8 cellular contexts compared by ENCODE assay signal in the genomic region with DNA sequence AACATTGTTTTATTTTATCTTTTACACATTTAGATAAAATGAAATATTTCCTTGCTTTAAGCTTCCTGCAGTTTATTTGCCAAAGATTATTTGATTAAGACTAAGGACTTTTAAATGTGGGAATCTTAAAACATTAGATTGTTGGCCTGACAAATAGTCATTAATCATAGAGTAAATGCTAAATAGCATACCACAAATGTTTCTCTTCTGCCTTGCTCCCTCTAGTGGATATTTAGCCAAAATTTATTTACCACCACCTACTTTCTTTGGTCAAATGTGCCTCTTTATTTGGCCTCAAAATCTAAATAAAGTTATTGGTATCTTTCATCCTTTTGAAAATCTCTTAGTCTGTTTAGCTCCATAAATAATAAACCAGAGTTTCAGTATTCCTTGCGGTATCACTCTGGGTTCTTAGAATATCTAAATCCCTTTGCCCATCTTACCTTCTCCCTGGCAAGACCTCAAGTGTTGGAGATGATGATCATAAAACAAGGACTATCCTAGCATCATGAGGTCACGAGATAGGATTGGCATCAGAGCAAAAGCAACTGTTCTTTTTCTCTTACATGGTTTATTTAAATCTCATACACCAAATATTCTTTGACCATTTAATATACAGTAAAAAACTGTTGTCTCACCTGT.
DNase-seq lines count a peak whose midpoint lies in the region; ATAC-seq and TF ChIP-seq lines count a peak whose summit lies in the region.

No MANE protein-coding gene starts in this region.

- H3K27me3 Mint-ChIP-seq in nephron progenitor cell (ENCODE audit: low read depth, poor library complexity), result peaks cover 2% of the 10 kb centered on the region

- no peak overlapping the region for H3K4me3 ChIP-seq in dorsolateral prefrontal cortex

- no peaks in the 10 kb centered on the region for H3K4me1 Mint-ChIP-seq in nephron progenitor cell

- H3K36me3 Mint-ChIP-seq in nephron progenitor cell (ENCODE audit: low read depth), result peaks cover 37% of the 10 kb centered on the region

- H3K27ac ChIP-seq in dorsolateral prefrontal cortex, result no peak overlapping the region

- TF ChIP-seq CTCF in dorsolateral prefrontal cortex (IDR thresholded peaks at IDR 0.05 in 54 of 56, conservative IDR thresholded peaks at IDR 0.05 in 2 of 56; ENCODE audit: low read depth in 1 of 56, partially characterized antibody in 56 of 56) (peak; percentile 49 to 85 (median 69)), nephron progenitor cell (IDR thresholded peaks at IDR 0.05) (peak; percentile 52)

- no peak overlapping the region for H3K4me3 Mint-ChIP-seq in nephron progenitor cell

- H3K27me3 ChIP-seq in dorsolateral prefrontal cortex, result no peaks in the 10 kb centered on the region

- no peaks in the 10 kb centered on the region for H3K9me3 Mint-ChIP-seq in nephron progenitor cell

- ATAC-seq in HG02884 (IDR thresholded peaks at IDR 0.05; ENCODE audit: unreplicated experiment), result peak; percentile 62
- ATAC-seq in GM21447 (IDR thresholded peaks at IDR 0.05; ENCODE audit: unreplicated experiment), result no peak
- ATAC-seq in HG03571 (IDR thresholded peaks at IDR 0.05; ENCODE audit: unreplicated experiment), result no peak

- intact Hi-C loops in dorsolateral prefrontal cortex (cut with DNase I), result loop anchor here (5.0 to 10.0 kb wide), 2 partner anchors 104 to 106 kb away; no protein-coding TSS in a partner anchor

- DNase-seq in DMS79 (lab: John Stamatoyannopoulos, UW) (peak; percentile 2), NCI-H526 treated with DMSO at 0.1 percent for 48 hours (lab: John Stamatoyannopoulos, UW) (peak; percentile 20), dorsolateral prefrontal cortex (no peak), nephron progenitor cell (no peak)
- no peak for DNase-seq in activated naive CD4-positive, alpha-beta T cell treated with Interleukin-2 at 50 U/mL for 16 hours

- H3K27ac Mint-ChIP-seq in nephron progenitor cell, result no peak overlapping the region

Comparison
In these comparisons a context has a peak if more than half of its experiments do, and no peak if none do; other contexts are left out.
1. DNase-seq: peak in DMS79 (single experiment) and NCI-H526 treated with DMSO at 0.1 percent for 48 hours (single experiment); none in dorsolateral prefrontal cortex (0 of 10), nephron progenitor cell (single experiment) and activated naive CD4-positive, alpha-beta T cell treated with Interleukin-2 at 50 U/mL for 16 hours (single experiment).